25 cellular contexts compared by ENCODE assay signal in the genomic region with DNA sequence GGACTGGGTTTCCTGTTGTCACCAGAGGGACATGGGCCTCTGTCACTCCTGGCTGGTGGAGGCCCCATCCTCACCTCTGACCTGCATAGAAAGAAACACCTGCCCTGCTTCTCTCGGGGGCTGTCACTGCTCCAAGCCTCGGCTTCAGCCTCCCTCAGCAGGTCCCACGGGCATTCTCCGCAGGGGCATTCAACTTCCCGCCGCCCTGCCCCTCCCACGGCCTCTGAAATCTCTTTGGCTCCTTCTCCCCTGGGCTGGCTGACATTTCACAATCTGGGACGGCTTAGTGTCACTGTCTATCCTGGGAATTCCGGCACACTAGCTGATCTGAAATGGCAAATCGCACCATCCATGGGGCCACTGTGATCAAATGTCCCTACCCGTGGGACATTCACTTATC.
"Had no signal": no experiment of that assay in that cellular context is flagged by ENCODE, and none has a peak within 500 bp of the region (broad histone marks: within the 10 kb centered on the region; RNA-seq: fewer than 3 reads in every experiment).

No MANE protein-coding gene starts in this region.

- H3K4me1 ChIP-seq: gastroesophageal sphincter, left lung, prostate gland, stomach, thyroid gland, upper lobe of left lung, vagina had no signal

- H3K27me3 ChIP-seq: thyroid gland, vagina had no signal

- H3K4me2 ChIP-seq: smooth muscle cell had no signal

- ATAC-seq: activated CD8-positive, alpha-beta T cell treated with anti-CD3 and anti-CD28 coated beads for 36 hours; activated T-cell treated with anti-CD3 and anti-CD28 coated beads, Interleukin-2, amount 50 U/mL, for 4 hours; activated T-helper 17 cell treated with anti-CD3 and anti-CD28 coated beads, Interleukin-2, amount 50 U/mL, for 72 hours; effector memory CD8-positive, alpha-beta T cell; gastroesophageal sphincter; left lung; stimulated activated naive B cell treated with anti-CD40 and anti-IgM and Interleukin-4, amounts not matched to agents 10 μg/mL and 1 μg/mL and 100 μg/mL, for 72 hours had no signal

- H3K36me3 Mint-ChIP-seq: immature natural killer cell; stimulated activated naive B cell treated with anti-CD40 and anti-IgM and Interleukin-4, amounts not matched to agents 10 μg/mL and 1 μg/mL and 100 μg/mL, for 72 hours had no signal

- H3K36me3 ChIP-seq: gastroesophageal sphincter, left lung, neutrophil, prostate gland, thyroid gland, upper lobe of left lung, vagina had no signal

- H3K4me1 Mint-ChIP-seq: activated T-helper 17 cell treated with anti-CD3 and anti-CD28 coated beads, Interleukin-2, amount 50 U/mL, for 72 hours; immature natural killer cell; stimulated activated naive B cell treated with anti-CD40 and anti-IgM and Interleukin-4, amounts not matched to agents 10 μg/mL and 1 μg/mL and 100 μg/mL, for 72 hours had no signal

- H3K27ac ChIP-seq: gastroesophageal sphincter, left lung, neutrophil, prostate gland, stomach, thyroid gland, upper lobe of left lung, vagina had no signal

- H3K4me3 ChIP-seq: gastroesophageal sphincter, left lung, prostate gland, smooth muscle cell, stomach, thyroid gland, upper lobe of left lung, vagina had no signal

- H3K9me3 Mint-ChIP-seq: activated CD8-positive, alpha-beta T cell treated with anti-CD3 and anti-CD28 coated beads for 36 hours; activated T-cell treated with anti-CD3 and anti-CD28 coated beads, Interleukin-2, amount 50 U/mL, for 4 hours; activated T-helper 17 cell treated with anti-CD3 and anti-CD28 coated beads, Interleukin-2, amount 50 U/mL, for 72 hours; effector memory CD8-positive, alpha-beta T cell; immature natural killer cell; nephron had no signal

- H3K4me3 Mint-ChIP-seq: activated CD8-positive, alpha-beta T cell treated with anti-CD3 and anti-CD28 coated beads for 36 hours; activated T-cell treated with anti-CD3 and anti-CD28 coated beads, Interleukin-2, amount 50 U/mL, for 4 hours; activated T-helper 17 cell treated with anti-CD3 and anti-CD28 coated beads, Interleukin-2, amount 50 U/mL, for 72 hours; effector memory CD8-positive, alpha-beta T cell; immature natural killer cell; nephron; stimulated activated naive B cell treated with anti-CD40 and anti-IgM and Interleukin-4, amounts not matched to agents 10 μg/mL and 1 μg/mL and 100 μg/mL, for 72 hours had no signal

- H3K27ac Mint-ChIP-seq: activated CD8-positive, alpha-beta T cell treated with anti-CD3 and anti-CD28 coated beads for 36 hours; activated T-helper 17 cell treated with anti-CD3 and anti-CD28 coated beads, Interleukin-2, amount 50 U/mL, for 72 hours; effector memory CD8-positive, alpha-beta T cell; immature natural killer cell; nephron; stimulated activated naive B cell treated with anti-CD40 and anti-IgM and Interleukin-4, amounts not matched to agents 10 μg/mL and 1 μg/mL and 100 μg/mL, for 72 hours had no signal

- DNase-seq: activated CD4-positive, alpha-beta T cell treated with anti-CD3 and anti-CD28 coated beads for 1 hour; activated CD4-positive, alpha-beta T cell treated with anti-CD3 and anti-CD28 coated beads, Interleukin-2, amount 50 U/mL, for 1 hour; activated gamma-delta T cell treated with Interleukin-2 at 50 U/mL for 16 hours; activated naive CD4-positive, alpha-beta T cell treated with anti-CD3 and anti-CD28 coated beads, Interleukin-2, amount 50 U/mL, for 16 hours; activated T-cell treated with anti-CD3 and anti-CD28 coated beads, Interleukin-2, amount 50 U/mL, for 4 hours; amniotic stem cell; cortex of kidney; effector memory CD8-positive, alpha-beta T cell; hippocampal formation; immature natural killer cell; retina; stimulated activated CD4-positive, alpha-beta T cell treated with anti-CD3 and anti-CD28 coated beads, Interleukin-1b, Interleukin-23, amount 100 ng/mL, for 48 hours; stimulated activated naive B cell treated with anti-CD40 and anti-IgM and Interleukin-4, amounts not matched to agents 10 μg/mL and 1 μg/mL and 100 μg/mL, for 72 hours; stomach; thyroid gland; upper lobe of left lung had no signal
